Comparison of ENCODE assay signal across 8 cellular contexts in the genomic region with DNA sequence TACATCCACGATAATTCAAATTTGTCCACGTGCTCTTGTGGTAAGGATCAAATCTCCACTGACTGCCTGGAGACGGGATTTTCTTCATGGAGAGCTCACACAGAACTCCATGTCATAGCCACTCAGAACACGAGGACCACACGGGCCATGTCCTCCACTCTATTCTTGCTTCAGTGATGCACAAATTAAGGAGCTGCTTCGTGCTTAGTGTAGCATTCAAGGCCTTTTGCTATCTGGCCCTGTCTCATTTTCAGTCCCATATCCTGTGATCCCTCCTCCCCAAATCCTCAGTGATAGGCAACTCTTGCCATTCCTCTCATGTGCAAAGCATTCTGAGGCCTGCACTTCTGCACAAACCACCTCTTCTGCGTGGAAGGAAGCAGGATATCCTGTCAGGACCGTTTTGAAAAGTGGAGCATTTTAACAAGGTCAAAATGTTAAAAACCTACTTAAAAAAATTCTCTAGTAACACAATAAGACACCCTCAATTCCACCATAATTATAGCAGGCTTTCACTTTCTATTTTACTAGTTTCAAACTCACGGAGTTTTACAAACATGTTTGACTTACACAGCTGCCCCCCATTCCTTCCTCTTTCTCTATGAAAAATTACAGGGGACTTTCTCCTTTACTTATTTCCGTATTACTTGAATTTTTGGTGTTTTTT.
DNase-seq lines count a peak whose midpoint lies in the region; ATAC-seq and TF ChIP-seq lines count a peak whose summit lies in the region.

No MANE protein-coding gene starts in this region.

- H3K36me3 ChIP-seq in DND-41 (ENCODE audit: insufficient read depth, low read length), result peaks cover 32% of the 10 kb centered on the region

- H3K36me3 Mint-ChIP-seq in central memory CD8-positive, alpha-beta T cell (ENCODE audit: insufficient read depth), result peaks cover 30% of the 10 kb centered on the region
- H3K36me3 Mint-ChIP-seq in stimulated activated naive CD8-positive, alpha-beta T cell treated with anti-CD3 and anti-CD28 coated beads, Interleukin-15, Interleukin-2, amounts not matched to agents 100 ng/mL and 50 ng/mL, for 24 hours (ENCODE audit: low read depth), result peaks cover 28% of the 10 kb centered on the region

- peaks cover 64% of the 10 kb centered on the region for H3K4me1 Mint-ChIP-seq in central memory CD8-positive, alpha-beta T cell
- peaks cover 63% of the 10 kb centered on the region for H3K4me1 Mint-ChIP-seq in stimulated activated naive CD8-positive, alpha-beta T cell treated with anti-CD3 and anti-CD28 coated beads, Interleukin-15, Interleukin-2, amounts not matched to agents 100 ng/mL and 50 ng/mL, for 24 hours (ENCODE audit: low read depth)

- peak overlapping the region; percentile 82 for H3K4me3 Mint-ChIP-seq in central memory CD8-positive, alpha-beta T cell
- H3K4me3 Mint-ChIP-seq in stimulated activated naive CD8-positive, alpha-beta T cell treated with anti-CD3 and anti-CD28 coated beads, Interleukin-15, Interleukin-2, amounts not matched to agents 100 ng/mL and 50 ng/mL, for 24 hours, result peak overlapping the region; percentile 82

- H3K9me3 ChIP-seq in DND-41 (ENCODE audit: insufficient read depth, low read length, severe bottlenecking), result no peaks in the 10 kb centered on the region

- peak overlapping the region; percentile 72 for H2AFZ ChIP-seq in DND-41 (ENCODE audit: low read depth, low read length)

- peak overlapping the region; percentile 96 for H3K27ac ChIP-seq in DND-41 (ENCODE audit: low read length)

- no peaks in the 10 kb centered on the region for H3K79me2 ChIP-seq in DND-41 (ENCODE audit: insufficient read depth, low read length)

- H3K9me3 Mint-ChIP-seq in central memory CD8-positive, alpha-beta T cell, result peaks cover 11% of the 10 kb centered on the region
- H3K9me3 Mint-ChIP-seq in stimulated activated naive CD8-positive, alpha-beta T cell treated with anti-CD3 and anti-CD28 coated beads, Interleukin-15, Interleukin-2, amounts not matched to agents 100 ng/mL and 50 ng/mL, for 24 hours, result peaks cover 12% of the 10 kb centered on the region

- peak overlapping the region; percentile 98 for H3K27ac Mint-ChIP-seq in central memory CD8-positive, alpha-beta T cell (ENCODE audit: low read depth)
- H3K27ac Mint-ChIP-seq in stimulated activated naive CD8-positive, alpha-beta T cell treated with anti-CD3 and anti-CD28 coated beads, Interleukin-15, Interleukin-2, amounts not matched to agents 100 ng/mL and 50 ng/mL, for 24 hours, result peak overlapping the region; percentile 99

- ATAC-seq in DND-41 (ENCODE audit: insufficient read depth, low read depth) (peak; percentile 76), HG03575 (IDR thresholded peaks at IDR 0.05; ENCODE audit: extremely low read depth, insufficient number of reproducible peaks, low FRiP score, unreplicated experiment) (peak; percentile 47)
- peak; percentile 55 for ATAC-seq in central memory CD8-positive, alpha-beta T cell (replicated peaks; ENCODE audit: extremely low read depth, poor library complexity, severe bottlenecking)

- peak; percentile 69 for DNase-seq in DND-41
- peak; percentile 48 for DNase-seq in GM20000 (ENCODE audit: low spot score)
- peak; percentile 18 to 21 for DNase-seq in central memory CD8-positive, alpha-beta T cell (ENCODE audit: low spot score in 2 of 2)
- no peak for DNase-seq in HUDEP-2 (lab: John Stamatoyannopoulos, UW; ENCODE audit: unreplicated experiment in 76 of 76)
- DNase-seq in stimulated activated CD4-positive, alpha-beta T cell treated with anti-CD3 and anti-CD28 coated beads, Interleukin-4, amount 100 ng/mL, for 1 hour, result no peak
- DNase-seq in kidney tubule cell (ENCODE audit: low spot score), result no peak

- H3K27me3 ChIP-seq in DND-41 (ENCODE audit: insufficient read depth, low read length, poor library complexity), result no peaks in the 10 kb centered on the region

- peaks cover 32% of the 10 kb centered on the region for H3K4me1 ChIP-seq in DND-41 (ENCODE audit: insufficient read depth, low read length)

- H3K9ac ChIP-seq in DND-41 (ENCODE audit: low read depth, low read length), result peak overlapping the region; percentile 56

- H3K27me3 Mint-ChIP-seq in central memory CD8-positive, alpha-beta T cell, result no peaks in the 10 kb centered on the region
- H3K27me3 Mint-ChIP-seq in stimulated activated naive CD8-positive, alpha-beta T cell treated with anti-CD3 and anti-CD28 coated beads, Interleukin-15, Interleukin-2, amounts not matched to agents 100 ng/mL and 50 ng/mL, for 24 hours, result no peaks in the 10 kb centered on the region

- peak overlapping the region; percentile 52 for H3K4me2 ChIP-seq in DND-41 (ENCODE audit: insufficient read depth, low read length)

- no peaks in the 10 kb centered on the region for H4K20me1 ChIP-seq in DND-41 (ENCODE audit: insufficient read depth, low read length)

- H3K4me3 ChIP-seq in DND-41 (ENCODE audit: low read depth in 1 of 2, low read length in 2 of 2), result peak overlapping the region in 1 of 2 experiments; percentile 38; a peak in 2 of 4 replicates

- TF ChIP-seq CTCF in DND-41 (IDR thresholded peaks at IDR 0.05; ENCODE audit: borderline replicate concordance, extremely low read depth, low read length, poor library complexity, severe bottlenecking) (no peak), GM20000 (IDR thresholded peaks at IDR 0.05; ENCODE audit: extremely low read depth, missing control alignments) (no peak)

Comparison
In these comparisons a context has a peak if more than half of its experiments do, and no peak if none do; other contexts are left out.
1. DNase-seq: peak in DND-41 (single experiment), GM20000 (single experiment) and central memory CD8-positive, alpha-beta T cell (2 of 2); none in HUDEP-2 (0 of 76), stimulated activated CD4-positive, alpha-beta T cell treated with anti-CD3 and anti-CD28 coated beads, Interleukin-4, amount 100 ng/mL, for 1 hour (single experiment) and kidney tubule cell (single experiment).
2. Peak in every context shown above with its lines, with median percentiles within 50 percentile points of each other: ATAC-seq.